Comparison of ENCODE assay signal across 9 cellular contexts in genomic region chr11:65503606-65503922, GRCh38. TPM values are rescaled to one million over a fixed set of nuclear protein-coding genes. Genes with fewer than 3 reads are reported as not detected.
DNase-seq lines count a peak whose midpoint lies in the region; ATAC-seq and TF ChIP-seq lines count a peak whose summit lies in the region.
"Had no signal": no experiment of that assay in that cellular context is flagged by ENCODE, and none has a peak within 500 bp of the region (broad histone marks: within the 10 kb centered on the region; RNA-seq: fewer than 3 reads in every experiment).

No MANE protein-coding gene starts in this region.

- H3K9me3 Mint-ChIP-seq in nephron, result peaks cover 2% of the 10 kb centered on the region

- POLR2A ChIA-PET in BJ (lab: Charles Lee), result interaction anchor here (0.6 to 7.8 kb wide), 7 partner anchors 11 to 89 kb away, joined by 3 to 80 read pairs (median 12); no protein-coding TSS in a partner anchor

- H3K27me3 ChIP-seq in BJ (ENCODE audit: control insufficient read depth, insufficient read depth, low read length) (no peaks in the 10 kb centered on the region), dorsolateral prefrontal cortex (no peaks in the 10 kb centered on the region)

- H3K27ac ChIP-seq in dorsolateral prefrontal cortex, result peak overlapping the region in 57 of 59 donors; percentile 24 to 100 (median 100)

- CTCF ChIA-PET in BJ (lab: Yijun Ruan, JAX), result interaction anchor here (1.5 kb wide), 1 partner anchor 25 kb away, joined by 5 read pairs; no protein-coding TSS in a partner anchor

- H3K4me3 ChIP-seq in BJ (ENCODE audit: low read depth, low read length), result peak overlapping the region; percentile 76
- peak overlapping the region; percentile 68 to 100 (median 92) for H3K4me3 ChIP-seq in dorsolateral prefrontal cortex

- no peak for ATAC-seq in HG03097 (IDR thresholded peaks at IDR 0.05; ENCODE audit: low FRiP score, unreplicated experiment)
- no peak for ATAC-seq in HG03442 (IDR thresholded peaks at IDR 0.05; ENCODE audit: unreplicated experiment)
- ATAC-seq in HG02840 (IDR thresholded peaks at IDR 0.05; ENCODE audit: low FRiP score, unreplicated experiment), result no peak

- intact Hi-C loops in dorsolateral prefrontal cortex (cut with DNase I), result no loop called here

- peaks cover 26% of the 10 kb centered on the region for H3K36me3 Mint-ChIP-seq in nephron (ENCODE audit: low read depth)

- no peak for DNase-seq in BJ (ENCODE audit: low read depth)
- DNase-seq in LoVo (ENCODE audit: low spot score), result peak; percentile 16
- no peak for DNase-seq in dorsolateral prefrontal cortex
- no peak for DNase-seq in DMS53 treated with DMSO at 0.1 percent for 48 hours (lab: John Stamatoyannopoulos, UW; ENCODE audit: unreplicated experiment)
- DNase-seq: NK-92 treated with Interleukin-12 subunit alpha and Interleukin-12 subunit beta, amount 100 ng/mL, for 24 hours had no signal

- peak overlapping the region; percentile 15 to 88 (median 74) for H3K27ac Mint-ChIP-seq in nephron

- TF ChIP-seq CTCF in BJ (IDR thresholded peaks at IDR 0.05; ENCODE audit: insufficient read depth, low read depth, low read length) (no peak), dorsolateral prefrontal cortex (IDR thresholded peaks at IDR 0.05 in 54 of 56, conservative IDR thresholded peaks at IDR 0.05 in 2 of 56; ENCODE audit: low read depth in 1 of 56, partially characterized antibody in 56 of 56) (no peak), nephron (IDR thresholded peaks at IDR 0.05; ENCODE audit: unreplicated experiment in 3 of 3) (no peak)

- H3K36me3 ChIP-seq in BJ (ENCODE audit: control insufficient read depth, insufficient read depth, low read length), result peaks cover 19% of the 10 kb centered on the region

- peaks cover 34% of the 10 kb centered on the region for H3K4me1 Mint-ChIP-seq in nephron

- H3K4me3 Mint-ChIP-seq in nephron, result no peak overlapping the region

- no peaks in the 10 kb centered on the region for H3K27me3 Mint-ChIP-seq in nephron (ENCODE audit: low read depth)

RNA-seq across cellular contexts. Expression of gene MALAT1, which starts 4.7 kb away (rescaled TPM):
- 924 and 1,611 TPM in 2 replicates for polyA plus RNA-seq in BJ (2011; rRNA removed)
- 12,707 and 21,303 TPM in 2 replicates for polyA minus RNA-seq in BJ (2011; rRNA and poly(A)+ RNA removed)
- total RNA-seq in dorsolateral prefrontal cortex, result over 10,000 TPM in 119 of 120 experiments, 1,000 to 10,000 TPM in 1; 7,808 to 28,438 (median 16,246) TPM

RNA-seq across cellular contexts. Expression of gene SCYL1, which starts 21.3 kb away (rescaled TPM):
- 81.7 and 134 TPM in 2 replicates for polyA plus RNA-seq in BJ (2011; rRNA removed)
- polyA minus RNA-seq in BJ (2011; rRNA and poly(A)+ RNA removed), result 73.5 and 101 TPM in 2 replicates
- 100 to 1,000 TPM in 34 of 120 experiments, 10 to 100 TPM in 86; 71.5 to 120 (median 93.9) TPM for total RNA-seq in dorsolateral prefrontal cortex

RNA-seq across cellular contexts. Expression of gene LTBP3, which starts 54.6 kb away (rescaled TPM):
- 37.9 and 77.7 TPM in 2 replicates for polyA plus RNA-seq in BJ (2011; rRNA removed)
- polyA minus RNA-seq in BJ (2011; rRNA and poly(A)+ RNA removed), result 33.3 and 56.6 TPM in 2 replicates
- total RNA-seq in dorsolateral prefrontal cortex, result 100 to 1,000 TPM in 117 of 120 experiments, 10 to 100 TPM in 3; 97.2 to 228 (median 145) TPM
